Comparison of ENCODE assay signal across 1 cellular context in genomic region chr3:123157598-123158287, GRCh38.
A peak's percentile ranks its signal among the peaks of the same experiment; 100 is the strongest.
TF ChIP-seq lines count a peak whose summit lies in the region.

No MANE protein-coding gene starts in this region.

TF ChIP-seq in HepG2, 621 proteins besides CTCF, POLR2A, EP300 and RAD21 (continued from another document and continues in another):
- TF ChIP-seq ZNF646 (CRISPR knock-in tag; IDR thresholded peaks at IDR 0.05) (no peak), TBX2 (CRISPR knock-in tag; IDR thresholded peaks at IDR 0.05; ENCODE audit: borderline replicate concordance) (peak; percentile 83), ZNF432 (CRISPR knock-in tag; IDR thresholded peaks at IDR 0.05; ENCODE audit: borderline replicate concordance) (no peak), ETV5 (CRISPR knock-in tag; IDR thresholded peaks at IDR 0.05; ENCODE audit: borderline replicate concordance) (peak; percentile 3; the same call in 1 of the 2 replicates), RARA (CRISPR knock-in tag; IDR thresholded peaks at IDR 0.05) (peak; percentile 91), HNF1A (IDR thresholded peaks at IDR 0.05; ENCODE audit: low read depth) (no peak), HNF1A (CRISPR knock-in tag; IDR thresholded peaks at IDR 0.05; ENCODE audit: borderline replicate concordance) (no peak; the same call in 1 of the 2 replicates), ZNF205 (CRISPR knock-in tag; IDR thresholded peaks at IDR 0.05) (no peak), ZNF142 (CRISPR knock-in tag; IDR thresholded peaks at IDR 0.05) (no peak), GRHL1 (CRISPR knock-in tag; conservative IDR thresholded peaks at IDR 0.05) (no peak), PRDM10 (CRISPR knock-in tag; IDR thresholded peaks at IDR 0.05; ENCODE audit: low read depth) (no peak), REXO4 (CRISPR knock-in tag; IDR thresholded peaks at IDR 0.05; ENCODE audit: borderline replicate concordance) (no peak), ZBTB14 (CRISPR knock-in tag; IDR thresholded peaks at IDR 0.05) (no peak), ZNF772 (CRISPR knock-in tag; IDR thresholded peaks at IDR 0.05) (0 out of 2 replicates have a peak, but pooled peaks have one; percentile 0), ESRRA (CRISPR knock-in tag; IDR thresholded peaks at IDR 0.05; ENCODE audit: low read depth) (peak; percentile 71), FOXM1 (CRISPR knock-in tag; IDR thresholded peaks at IDR 0.05) (no peak), AGO2 (optimal IDR thresholded peaks at IDR 0.05; ENCODE audit: low read depth, low read length) (no peak), GATAD2A (CRISPR knock-in tag; IDR thresholded peaks at IDR 0.05) (peak; percentile 79), ZNF225 (CRISPR knock-in tag; IDR thresholded peaks at IDR 0.05) (no peak), ZNF317 (CRISPR knock-in tag; IDR thresholded peaks at IDR 0.05) (no peak), SP4 (CRISPR knock-in tag; IDR thresholded peaks at IDR 0.05) (no peak), ZHX1 (CRISPR knock-in tag; IDR thresholded peaks at IDR 0.05; ENCODE audit: low read depth) (no peak), SRSF4 (IDR thresholded peaks at IDR 0.05; ENCODE audit: low read depth, low read length, poor library complexity, severe bottlenecking) (no peak), RBM22 (optimal IDR thresholded peaks at IDR 0.05; ENCODE audit: low read length) (no peak), ATF3 (CRISPR knock-in tag; IDR thresholded peaks at IDR 0.05) (no peak)
